In genomic region chr10:8044331-8044907, GRCh38 we compare ENCODE assay signal across 11 cellular contexts. TPM values are rescaled to one million over a fixed set of nuclear protein-coding genes. Genes with fewer than 3 reads are reported as not detected.
A peak's percentile ranks its signal among the peaks of the same experiment; 100 is the strongest.
DNase-seq lines count a peak whose midpoint lies in the region; ATAC-seq and TF ChIP-seq lines count a peak whose summit lies in the region.
"Had no signal": no experiment of that assay in that cellular context is flagged by ENCODE, and none has a peak within 500 bp of the region (broad histone marks: within the 10 kb centered on the region; RNA-seq: fewer than 3 reads in every experiment).

No MANE protein-coding gene starts in this region.

- peaks cover 100% of the 10 kb centered on the region for H3K27me3 ChIP-seq in iPS-20b (ENCODE audit: insufficient read depth, low read length)

- peaks cover 88% of the 10 kb centered on the region for H3K27me3 Mint-ChIP-seq in activated T-cell treated with anti-CD3 and anti-CD28 coated beads, Interleukin-2, amount 50 U/mL, for 72 hours (ENCODE audit: low read depth)
- peaks cover 94% of the 10 kb centered on the region for H3K27me3 Mint-ChIP-seq in T-helper 17 cell

- H3K36me3 ChIP-seq in iPS-20b (ENCODE audit: insufficient read depth, low read depth, low read length), result no peaks in the 10 kb centered on the region

- H3K27ac Mint-ChIP-seq in activated T-cell treated with anti-CD3 and anti-CD28 coated beads, Interleukin-2, amount 50 U/mL, for 72 hours, result peak overlapping the region; percentile 34
- peak overlapping the region; percentile 87 for H3K27ac Mint-ChIP-seq in T-helper 17 cell
- H3K27ac Mint-ChIP-seq in stimulated activated effector memory CD8-positive, alpha-beta T cell treated with anti-CD3 and anti-CD28 coated beads, Interleukin-12 subunit alpha, Interleukin-12 subunit beta, amount 100 ng/mL, for 72 hours, result peak overlapping the region; percentile 44

- ATAC-seq in activated T-cell treated with anti-CD3 and anti-CD28 coated beads, Interleukin-2, amount 50 U/mL, for 72 hours (replicated peaks in 1 of 2), result no peak
- ATAC-seq in T-helper 17 cell (no peak), GM21390 (IDR thresholded peaks at IDR 0.05; ENCODE audit: unreplicated experiment) (no peak), omental fat pad (ENCODE audit: low FRiP score) (no peak)
- no peak for ATAC-seq in stimulated activated effector memory CD8-positive, alpha-beta T cell treated with anti-CD3 and anti-CD28 coated beads, Interleukin-12 subunit alpha, Interleukin-12 subunit beta, amount 100 ng/mL, for 72 hours

- H3K27ac ChIP-seq in iPS-20b (ENCODE audit: low read length), result no peak overlapping the region

- H3K4me1 ChIP-seq in iPS-20b (ENCODE audit: insufficient read depth, low read length), result peaks cover 34% of the 10 kb centered on the region

- no peaks in the 10 kb centered on the region for H3K9me3 ChIP-seq in T-helper 17 cell (ENCODE audit: control insufficient read depth, low read length, poor library complexity, severe bottlenecking)
- H3K9me3 ChIP-seq in iPS-20b (ENCODE audit: insufficient read depth, low read depth, low read length), result no peaks in the 10 kb centered on the region

- no peak overlapping the region for H3K9ac ChIP-seq in iPS-20b (ENCODE audit: low read depth, low read length)

- H3K4me3 ChIP-seq in iPS-20b (ENCODE audit: low read length), result peak overlapping the region; percentile 57

- no peak for DNase-seq in activated T-cell treated with anti-CD3 and anti-CD28 coated beads, Interleukin-2, amount 50 U/mL, for 72 hours
- no peak for DNase-seq in activated T-cell treated with anti-CD3 and anti-CD28 coated beads for 4 hours
- no peak for DNase-seq in T-helper 17 cell
- peak in 1 of 2 donors; percentile 49 for DNase-seq in stimulated activated effector memory CD8-positive, alpha-beta T cell treated with anti-CD3 and anti-CD28 coated beads, Interleukin-12 subunit alpha, Interleukin-12 subunit beta, amount 100 ng/mL, for 72 hours (ENCODE audit: low spot score in 2 of 2)
- DNase-seq in medulla oblongata (ENCODE audit: extremely low spot score), result no peak
- DNase-seq in omental fat pad (ENCODE audit: low spot score), result no peak
- DNase-seq: Karpas-422, mesenchymal stem cell, small intestine had no signal

- peaks cover 85% of the 10 kb centered on the region for H3K4me1 Mint-ChIP-seq in activated T-cell treated with anti-CD3 and anti-CD28 coated beads, Interleukin-2, amount 50 U/mL, for 72 hours (ENCODE audit: low read depth)
- H3K4me1 Mint-ChIP-seq in T-helper 17 cell, result peaks cover 60% of the 10 kb centered on the region
- H3K4me1 Mint-ChIP-seq in stimulated activated effector memory CD8-positive, alpha-beta T cell treated with anti-CD3 and anti-CD28 coated beads, Interleukin-12 subunit alpha, Interleukin-12 subunit beta, amount 100 ng/mL, for 72 hours, result peaks cover 85% of the 10 kb centered on the region

- peak overlapping the region; percentile 71 to 87 for H3K4me3 Mint-ChIP-seq in activated T-cell treated with anti-CD3 and anti-CD28 coated beads, Interleukin-2, amount 50 U/mL, for 72 hours
- H3K4me3 Mint-ChIP-seq in T-helper 17 cell, result peak overlapping the region; percentile 60
- H3K4me3 Mint-ChIP-seq in stimulated activated effector memory CD8-positive, alpha-beta T cell treated with anti-CD3 and anti-CD28 coated beads, Interleukin-12 subunit alpha, Interleukin-12 subunit beta, amount 100 ng/mL, for 72 hours, result peak overlapping the region; percentile 56

- no peak for TF ChIP-seq CTCF in omental fat pad (IDR thresholded peaks at IDR 0.05)

- peaks cover 0 to under 1% of the 10 kb centered on the region in 2 donors for H3K36me3 Mint-ChIP-seq in activated T-cell treated with anti-CD3 and anti-CD28 coated beads, Interleukin-2, amount 50 U/mL, for 72 hours (ENCODE audit: insufficient read depth in 2 of 2)
- H3K36me3 Mint-ChIP-seq in T-helper 17 cell (ENCODE audit: low read depth), result peaks cover 5% of the 10 kb centered on the region
- peaks cover 6% of the 10 kb centered on the region for H3K36me3 Mint-ChIP-seq in stimulated activated effector memory CD8-positive, alpha-beta T cell treated with anti-CD3 and anti-CD28 coated beads, Interleukin-12 subunit alpha, Interleukin-12 subunit beta, amount 100 ng/mL, for 72 hours

- H3K9me3 Mint-ChIP-seq in activated T-cell treated with anti-CD3 and anti-CD28 coated beads, Interleukin-2, amount 50 U/mL, for 72 hours, result no peaks in the 10 kb centered on the region
- no peaks in the 10 kb centered on the region for H3K9me3 Mint-ChIP-seq in stimulated activated effector memory CD8-positive, alpha-beta T cell treated with anti-CD3 and anti-CD28 coated beads, Interleukin-12 subunit alpha, Interleukin-12 subunit beta, amount 100 ng/mL, for 72 hours

RNA-seq across cellular contexts. Expression of gene GATA3, which starts 10.1 kb away (rescaled TPM):
- 10 to 100 TPM; 40.4 to 50.2 TPM for total RNA-seq in activated T-cell treated with anti-CD3 and anti-CD28 coated beads, Interleukin-2, amount 50 U/mL, for 72 hours
- 100 to 1,000 TPM in 1 of 2 donors, 10 to 100 TPM in 1; 91.9 to 149 TPM for total RNA-seq in T-helper 17 cell
- total RNA-seq in omental fat pad, result 1 to 10 TPM in 3 of 4 donors, under 1 TPM in 1; 0.28 to 3.1 (median 1.3) TPM

Comparison
In these comparisons a context has a peak if more than half of its experiments do, and no peak if none do; other contexts are left out.
1. H3K27ac Mint-ChIP-seq: peak in every context shown above with its lines; median percentile 87 in T-helper 17 cell; 44 in stimulated activated effector memory CD8-positive, alpha-beta T cell treated with anti-CD3 and anti-CD28 coated beads, Interleukin-12 subunit alpha, Interleukin-12 subunit beta, amount 100 ng/mL, for 72 hours; 34 in activated T-cell treated with anti-CD3 and anti-CD28 coated beads, Interleukin-2, amount 50 U/mL, for 72 hours.
2. RNA of gene GATA3, which starts 10.1 kb away (total RNA-seq): 91.9 to 149 TPM in T-helper 17 cell and 40.4 to 50.2 TPM in activated T-cell treated with anti-CD3 and anti-CD28 coated beads, Interleukin-2, amount 50 U/mL, for 72 hours; 0.28 to 3.1 TPM in omental fat pad; every median in the first group is over 10 times any median in the second.
3. Peak in every context shown above with its lines, with median percentiles within 50 percentile points of each other: H3K4me3 Mint-ChIP-seq.